In the genomic region with DNA sequence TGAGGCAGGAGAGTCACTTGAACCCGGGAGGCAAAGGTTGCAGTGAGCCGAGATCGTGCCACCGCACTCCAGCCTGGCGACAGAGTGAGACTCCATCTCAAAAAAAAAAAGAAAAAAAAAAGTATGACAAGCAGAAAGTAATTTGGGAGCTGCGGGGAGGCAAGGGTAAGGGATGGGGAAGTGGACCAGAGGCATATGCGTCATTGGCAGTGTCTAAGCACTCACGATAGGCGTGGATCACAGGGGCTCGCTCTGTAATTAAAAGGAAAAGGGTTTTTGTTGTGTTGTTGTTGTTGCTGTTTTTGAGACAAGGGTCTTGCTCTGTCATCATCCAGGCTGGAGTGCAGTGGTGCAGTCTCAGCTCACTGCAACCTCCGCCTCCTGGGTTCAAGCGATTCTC, we compare ENCODE assay signal across 8 cellular contexts. TPM values are rescaled to one million over a fixed set of nuclear protein-coding genes. Genes with fewer than 3 reads are reported as not detected.
DNase-seq lines count a peak whose midpoint lies in the region; ATAC-seq and TF ChIP-seq lines count a peak whose summit lies in the region.
"Not testable (repeated sequence)": the region's sequence is repeated elsewhere in the genome, so short reads cannot be mapped to it uniquely, and the experiment has no call there.

No MANE protein-coding gene starts in this region.

- H4K20me1 ChIP-seq in BLaER1 = peaks cover 17% of the 10 kb centered on the region; the same call in 1 of the 2 replicates
- not testable (repeated sequence) for H4K20me1 ChIP-seq in Karpas-422 (ENCODE audit: insufficient read depth, low read depth, low read length); OCI-LY7 (ENCODE audit: insufficient read depth, low read length)

- H3K9me3 ChIP-seq in BLaER1; Karpas-422 (ENCODE audit: low read length); OCI-LY7 (ENCODE audit: low read length); suprapubic skin: not testable (repeated sequence)

- CTCF ChIA-PET in OCI-LY7 (lab: Charles Lee; ENCODE audit: unreplicated experiment) = not testable (repeated sequence)
- CTCF ChIA-PET in activated CD8-positive, alpha-beta T cell treated with anti-CD3 and anti-CD28 coated beads, Interleukin-2, amount 10 ng/mL, durations not matched to agents 7 days and 5 days (lab: Charles Lee) = interaction anchor here (1.6 kb wide), 1 partner anchor 34 kb away, joined by 8 read pairs; no protein-coding TSS in a partner anchor

- TF ChIP-seq EP300 in suprapubic skin (IDR thresholded peaks at IDR 0.05) = not testable (repeated sequence)

- not testable (repeated sequence) for H3K27me3 Mint-ChIP-seq in activated CD8-positive, alpha-beta T cell treated with anti-CD3 and anti-CD28 coated beads, Interleukin-2, amount 10 ng/mL, durations not matched to agents 7 days and 5 days (ENCODE audit: low read depth); activated naive CD8-positive, alpha-beta T cell treated with anti-CD3 and anti-CD28 coated beads, Interleukin-2, amount 50 U/mL, for 24 hours; natural killer cell treated with Interleukin-12 subunit alpha and Interleukin-12 subunit beta and Interleukin-15 and Interleukin-18, amount 100 ng/mL, for 72 hours

- not testable (repeated sequence) for H3K9me2 ChIP-seq in Karpas-422 (replicated peaks; ENCODE audit: insufficient read depth, low read length); OCI-LY7 (ENCODE audit: insufficient read depth, low read length)

- intact Hi-C loops in OCI-LY7 (cut with micrococcal nuclease; ENCODE audit: unreplicated experiment) = loop anchor here (1.0 kb wide), 1 partner anchor 14 kb away; a partner anchor contains a TSS
- intact Hi-C loops in left ventricle myocardium superior (cut with micrococcal nuclease) = not testable (repeated sequence)

- not testable (repeated sequence) for TF ChIP-seq CTCF in OCI-LY7 (conservative IDR thresholded peaks at IDR 0.05; ENCODE audit: low read length); suprapubic skin (IDR thresholded peaks at IDR 0.05)

- peaks cover 69% of the 10 kb centered on the region for H3K4me1 Mint-ChIP-seq in activated CD8-positive, alpha-beta T cell treated with anti-CD3 and anti-CD28 coated beads, Interleukin-2, amount 10 ng/mL, durations not matched to agents 7 days and 5 days (ENCODE audit: low read depth)
- peaks cover 59% of the 10 kb centered on the region for H3K4me1 Mint-ChIP-seq in activated naive CD8-positive, alpha-beta T cell treated with anti-CD3 and anti-CD28 coated beads, Interleukin-2, amount 50 U/mL, for 24 hours
- H3K4me1 Mint-ChIP-seq in natural killer cell treated with Interleukin-12 subunit alpha and Interleukin-12 subunit beta and Interleukin-15 and Interleukin-18, amount 100 ng/mL, for 72 hours (ENCODE audit: low read depth in 2 of 2) = peaks cover 41 to 52% of the 10 kb centered on the region in 2 donors

- not testable (repeated sequence) for TF ChIP-seq POLR2A in suprapubic skin (IDR thresholded peaks at IDR 0.05)

- not testable (repeated sequence) for BruUV-seq in OCI-LY7 (replicated peaks; lab: Mats Ljungman, UMichigan)

- 86% methylated on average over 12 of the region's 12 CpGs for WGBS in suprapubic skin

- peak overlapping the region; percentile 73; the same call in 1 of the 2 replicates for H3K27ac ChIP-seq in BLaER1
- not testable (repeated sequence) for H3K27ac ChIP-seq in Karpas-422 (ENCODE audit: low read length)
- peak overlapping the region; percentile 61 for H3K27ac ChIP-seq in OCI-LY7 (ENCODE audit: low read depth, low read length, poor library complexity, severe bottlenecking)
- peak overlapping the region; percentile 29 for H3K27ac ChIP-seq in suprapubic skin

- POLR2A ChIA-PET in OCI-LY7 (lab: Charles Lee) = interaction anchor here (1.2 to 1.9 kb wide), 3 partner anchors 13 to 19 kb away, joined by 3 to 7 read pairs (median 3); no protein-coding TSS in a partner anchor
- POLR2A ChIA-PET in activated CD8-positive, alpha-beta T cell treated with anti-CD3 and anti-CD28 coated beads, Interleukin-2, amount 10 ng/mL, durations not matched to agents 7 days and 5 days (lab: Charles Lee) = interaction anchor here (0.6 to 3.9 kb wide), 4 partner anchors 13 to 215 kb away, joined by 3 to 22 read pairs (median 6); a partner anchor contains a TSS

- peaks cover 26% of the 10 kb centered on the region for H3K36me3 ChIP-seq in BLaER1
- not testable (repeated sequence) for H3K36me3 ChIP-seq in Karpas-422 (ENCODE audit: insufficient read depth, low read length); suprapubic skin
- H3K36me3 ChIP-seq in OCI-LY7 (ENCODE audit: insufficient read depth, low read length) = peaks cover 22% of the 10 kb centered on the region

- H3K36me3 Mint-ChIP-seq in activated CD8-positive, alpha-beta T cell treated with anti-CD3 and anti-CD28 coated beads, Interleukin-2, amount 10 ng/mL, durations not matched to agents 7 days and 5 days (ENCODE audit: low read depth) = peaks cover 46% of the 10 kb centered on the region
- peaks cover 33% of the 10 kb centered on the region for H3K36me3 Mint-ChIP-seq in activated naive CD8-positive, alpha-beta T cell treated with anti-CD3 and anti-CD28 coated beads, Interleukin-2, amount 50 U/mL, for 24 hours (ENCODE audit: low read depth)
- peaks cover 29% of the 10 kb centered on the region for H3K36me3 Mint-ChIP-seq in natural killer cell treated with Interleukin-12 subunit alpha and Interleukin-12 subunit beta and Interleukin-15 and Interleukin-18, amount 100 ng/mL, for 72 hours

- not testable (repeated sequence) for H3K9me3 Mint-ChIP-seq in activated CD8-positive, alpha-beta T cell treated with anti-CD3 and anti-CD28 coated beads, Interleukin-2, amount 10 ng/mL, durations not matched to agents 7 days and 5 days (ENCODE audit: insufficient read depth); activated naive CD8-positive, alpha-beta T cell treated with anti-CD3 and anti-CD28 coated beads, Interleukin-2, amount 50 U/mL, for 24 hours; natural killer cell treated with Interleukin-12 subunit alpha and Interleukin-12 subunit beta and Interleukin-15 and Interleukin-18, amount 100 ng/mL, for 72 hours

- not testable (repeated sequence) for ATAC-seq in activated CD8-positive, alpha-beta T cell treated with anti-CD3 and anti-CD28 coated beads, Interleukin-2, amount 10 ng/mL, durations not matched to agents 7 days and 5 days; activated naive CD8-positive, alpha-beta T cell treated with anti-CD3 and anti-CD28 coated beads, Interleukin-2, amount 50 U/mL, for 24 hours; natural killer cell treated with Interleukin-12 subunit alpha and Interleukin-12 subunit beta and Interleukin-15 and Interleukin-18, amount 100 ng/mL, for 72 hours
- peak; percentile 54 for ATAC-seq in left ventricle myocardium superior

- H2AFZ ChIP-seq in Karpas-422 (ENCODE audit: low read length); OCI-LY7 (ENCODE audit: low read length): not testable (repeated sequence)

- not testable (repeated sequence) for H3K4me3 Mint-ChIP-seq in activated CD8-positive, alpha-beta T cell treated with anti-CD3 and anti-CD28 coated beads, Interleukin-2, amount 10 ng/mL, durations not matched to agents 7 days and 5 days; natural killer cell treated with Interleukin-12 subunit alpha and Interleukin-12 subunit beta and Interleukin-15 and Interleukin-18, amount 100 ng/mL, for 72 hours
- peak overlapping the region; percentile 91 for H3K4me3 Mint-ChIP-seq in activated naive CD8-positive, alpha-beta T cell treated with anti-CD3 and anti-CD28 coated beads, Interleukin-2, amount 50 U/mL, for 24 hours

- H3K79me2 ChIP-seq in Karpas-422 (ENCODE audit: low read length) (peaks cover 15% of the 10 kb centered on the region), OCI-LY7 (ENCODE audit: insufficient read depth, low read depth, low read length) (peaks cover 21% of the 10 kb centered on the region)

- H3K27me3 ChIP-seq in BLaER1 = peaks cover 54% of the 10 kb centered on the region
- not testable (repeated sequence) for H3K27me3 ChIP-seq in Karpas-422 (ENCODE audit: low read length); suprapubic skin

- not testable (repeated sequence) for DNase-seq in Karpas-422; OCI-LY7 (ENCODE audit: low spot score); activated CD8-positive, alpha-beta T cell treated with anti-CD3 and anti-CD28 coated beads, Interleukin-2, amount 10 ng/mL, durations not matched to agents 7 days and 5 days; activated naive CD8-positive, alpha-beta T cell treated with anti-CD3 and anti-CD28 coated beads, Interleukin-2, amount 50 U/mL, for 24 hours; left ventricle myocardium superior; natural killer cell treated with Interleukin-12 subunit alpha and Interleukin-12 subunit beta and Interleukin-15 and Interleukin-18, amount 100 ng/mL, for 72 hours (ENCODE audit: low spot score); suprapubic skin (ENCODE audit: low spot score in 2 of 2)

- H3K4me2 ChIP-seq in BLaER1 = peak overlapping the region; percentile 81
- H3K4me2 ChIP-seq in Karpas-422 (ENCODE audit: low read depth, low read length, poor library complexity, severe bottlenecking) = peak overlapping the region; percentile 65
- H3K4me2 ChIP-seq in OCI-LY7 (ENCODE audit: low read length) = peak overlapping the region; percentile 99; the same call in 1 of the 2 replicates

- H3K4me1 ChIP-seq in BLaER1 (peaks cover 35% of the 10 kb centered on the region), Karpas-422 (ENCODE audit: low read length) (peaks cover 22% of the 10 kb centered on the region), OCI-LY7 (ENCODE audit: insufficient read depth, low read length, poor library complexity, severe bottlenecking) (peaks cover 41% of the 10 kb centered on the region)
- not testable (repeated sequence) for H3K4me1 ChIP-seq in suprapubic skin

- H3K27ac Mint-ChIP-seq in activated CD8-positive, alpha-beta T cell treated with anti-CD3 and anti-CD28 coated beads, Interleukin-2, amount 10 ng/mL, durations not matched to agents 7 days and 5 days = peak overlapping the region; percentile 93
- peak overlapping the region; percentile 95 for H3K27ac Mint-ChIP-seq in activated naive CD8-positive, alpha-beta T cell treated with anti-CD3 and anti-CD28 coated beads, Interleukin-2, amount 50 U/mL, for 24 hours
- H3K27ac Mint-ChIP-seq in natural killer cell treated with Interleukin-12 subunit alpha and Interleukin-12 subunit beta and Interleukin-15 and Interleukin-18, amount 100 ng/mL, for 72 hours = peak overlapping the region; percentile 95 to 96

- not testable (repeated sequence) for H3K9ac ChIP-seq in BLaER1; Karpas-422 (ENCODE audit: low read length)

- H3K4me3 ChIP-seq in BLaER1, suprapubic skin: not testable (repeated sequence)
- H3K4me3 ChIP-seq in Karpas-422 (ENCODE audit: low read length) (peak overlapping the region; percentile 64; the same call in 1 of the 2 replicates), OCI-LY7 (ENCODE audit: low read depth, low read length, poor library complexity, severe bottlenecking) (peak overlapping the region; percentile 97)

RNA-seq across cellular contexts. Expression of a gene that starts 0.8 kb away (rescaled TPM):
- 63.4 and 83.6 TPM in 2 replicates for total RNA-seq in Karpas-422 (2014; rRNA removed; shearing (Covaris generic); ENCODE audit: low replicate concordance)
- total RNA-seq in OCI-LY7 (2014; rRNA removed; shearing (Covaris generic)) = 43.9 and 44.8 TPM in 2 replicates
- total RNA-seq in OCI-LY7 (2022) (87.0 and 89.7 TPM in 2 replicates), left ventricle myocardium superior (2.6 TPM), suprapubic skin (1 to 10 TPM in 3 of 4 donors, under 1 TPM in 1; 0.68 to 5.2 (median 3.5) TPM)
- total RNA-seq in activated CD8-positive, alpha-beta T cell treated with anti-CD3 and anti-CD28 coated beads, Interleukin-2, amount 10 ng/mL, durations not matched to agents 7 days and 5 days = 100 to 1,000 TPM; 134 to 164 TPM
- 100 to 1,000 TPM in 1 of 2 donors, 10 to 100 TPM in 1; 98.7 to 109 TPM for total RNA-seq in natural killer cell treated with Interleukin-12 subunit alpha and Interleukin-12 subunit beta and Interleukin-15 and Interleukin-18, amount 100 ng/mL, for 72 hours

RNA-seq across cellular contexts. Expression of a gene that starts 13.7 kb away (rescaled TPM):
- total RNA-seq in Karpas-422 (2014; rRNA removed; shearing (Covaris generic); ENCODE audit: low replicate concordance) = 9.5 and 12.2 TPM in 2 replicates
- 21.1 and 27.0 TPM in 2 replicates for total RNA-seq in OCI-LY7 (2014; rRNA removed; shearing (Covaris generic))
- 33.0 and 34.2 TPM in 2 replicates for total RNA-seq in OCI-LY7 (2022)
- total RNA-seq in activated CD8-positive, alpha-beta T cell treated with anti-CD3 and anti-CD28 coated beads, Interleukin-2, amount 10 ng/mL, durations not matched to agents 7 days and 5 days = 10 to 100 TPM; 33.2 to 35.3 TPM
- 2.4 TPM for total RNA-seq in left ventricle myocardium superior
- 10 to 100 TPM; 19.2 to 33.8 TPM for total RNA-seq in natural killer cell treated with Interleukin-12 subunit alpha and Interleukin-12 subunit beta and Interleukin-15 and Interleukin-18, amount 100 ng/mL, for 72 hours
- total RNA-seq in suprapubic skin = 10 to 100 TPM in 1 of 4 donors, 1 to 10 TPM in 3; 5.9 to 15.1 (median 8.7) TPM

Comparison
In these comparisons a context has a peak if more than half of its experiments do, and no peak if none do; other contexts are left out.
1. RNA of a gene that starts 0.8 kb away (total RNA-seq): 134 to 164 TPM in activated CD8-positive, alpha-beta T cell treated with anti-CD3 and anti-CD28 coated beads, Interleukin-2, amount 10 ng/mL, durations not matched to agents 7 days and 5 days, 98.7 to 109 TPM in natural killer cell treated with Interleukin-12 subunit alpha and Interleukin-12 subunit beta and Interleukin-15 and Interleukin-18, amount 100 ng/mL, for 72 hours, 43.9 to 89.7 TPM in OCI-LY7 and 63.4 to 83.6 TPM in Karpas-422; 0.68 to 5.2 TPM in suprapubic skin and 2.6 TPM in left ventricle myocardium superior (single experiment); every median in the first group is over 4 times any median in the second.
2. Peak in every context shown above with its lines, with median percentiles within 50 percentile points of each other: H3K4me2 ChIP-seq and H3K27ac Mint-ChIP-seq.